Comparison of ENCODE assay signal across 1 cellular context in genomic region chr17:48100591-48101011, GRCh38.
TF ChIP-seq lines count a peak whose summit lies in the region.

No MANE protein-coding gene starts in this region.

TF ChIP-seq in K562, 482 proteins besides CTCF, POLR2A, EP300 and RAD21 (continued from another document):
- TF ChIP-seq ZNF79 (CRISPR knock-in tag; IDR thresholded peaks at IDR 0.05; ENCODE audit: low read depth) = no peak
- no peak for TF ChIP-seq ZBTB34 (CRISPR knock-in tag; IDR thresholded peaks at IDR 0.05)
- TF ChIP-seq TCF15 (CRISPR knock-in tag; IDR thresholded peaks at IDR 0.05) = no peak
- TF ChIP-seq ARID1B (IDR thresholded peaks at IDR 0.05) = no peak; the same call in 1 of the 2 replicates
- TF ChIP-seq SREBF1 (IDR thresholded peaks at IDR 0.05; ENCODE audit: borderline replicate concordance, low read depth, low read length) = no peak
- 0 out of 2 replicates have a peak, but pooled peaks have one; percentile 5 for TF ChIP-seq ESRRA (IDR thresholded peaks at IDR 0.05; ENCODE audit: borderline replicate concordance, low read depth)
- TF ChIP-seq DIDO1 (tag; IDR thresholded peaks at IDR 0.05; ENCODE audit: low read depth) = 0 out of 2 replicates have a peak, but pooled peaks have one; percentile 40
- TF ChIP-seq ZNF655 (CRISPR knock-in tag; IDR thresholded peaks at IDR 0.05) = no peak
- TF ChIP-seq HDAC2 (IDR thresholded peaks at IDR 0.05) = peak; percentile 62; the same call in 1 of the 2 replicates
- TF ChIP-seq LEF1 (IDR thresholded peaks at IDR 0.05) = 0 out of 2 replicates have a peak, but pooled peaks have one; percentile 9
- peak in 1 of 2 experiments; percentile 16; a peak in 1 of 4 replicates for TF ChIP-seq HDAC1 (IDR thresholded peaks at IDR 0.05)
- TF ChIP-seq ZNF277 (CRISPR knock-in tag; IDR thresholded peaks at IDR 0.05; ENCODE audit: borderline replicate concordance) = no peak
- no peak for TF ChIP-seq TAL1 (IDR thresholded peaks at IDR 0.05)
- peak; percentile 47; the same call in 1 of the 2 replicates for TF ChIP-seq HDGF (IDR thresholded peaks at IDR 0.05)
- no peak for TF ChIP-seq GATAD2A (IDR thresholded peaks at IDR 0.05)
- 0 out of 2 replicates have a peak, but pooled peaks have one; percentile 22 for TF ChIP-seq PML (IDR thresholded peaks at IDR 0.05; ENCODE audit: low read length)
- TF ChIP-seq ZNF318 (IDR thresholded peaks at IDR 0.05; ENCODE audit: borderline replicate concordance in 1 of 2, low read depth in 1 of 2) = no peak
TF ChIP-seq in K562: peak in this region for 7.
